13 cellular contexts compared by ENCODE assay signal in genomic region chr5:179154346-179154990, GRCh38.
"Had no signal": no experiment of that assay in that cellular context is flagged by ENCODE, and none has a peak within 500 bp of the region (broad histone marks: within the 10 kb centered on the region; RNA-seq: fewer than 3 reads in every experiment).

No MANE protein-coding gene starts in this region.

- ATAC-seq: esophagus mucosa, SK-N-SH treated with all-trans-retinoic acid at 6 μM for 48 hours had no signal

- H3K4me3 ChIP-seq: dorsolateral prefrontal cortex, thoracic aorta had no signal

- H3K27me3 ChIP-seq: dorsolateral prefrontal cortex had no signal

- H3K36me3 Mint-ChIP-seq: activated naive CD8-positive, alpha-beta T cell treated with anti-CD3 and anti-CD28 coated beads, Interleukin-2, amount 10 ng/mL, durations not matched to agents 7 days and 5 days; immature natural killer cell; naive B cell had no signal

- H3K9me3 Mint-ChIP-seq: activated naive CD8-positive, alpha-beta T cell treated with anti-CD3 and anti-CD28 coated beads, Interleukin-2, amount 10 ng/mL, durations not matched to agents 7 days and 5 days; activated T-cell treated with anti-CD3 and anti-CD28 coated beads, Interleukin-2, amount 50 U/mL, for 4 hours; naive B cell; stimulated activated naive CD8-positive, alpha-beta T cell treated with anti-CD3 and anti-CD28 coated beads, Interleukin-15, Interleukin-2, amounts not matched to agents 100 ng/mL and 50 ng/mL, for 24 hours had no signal

- DNase-seq: activated naive CD8-positive, alpha-beta T cell treated with anti-CD3 and anti-CD28 coated beads, Interleukin-2, amount 10 ng/mL, durations not matched to agents 7 days and 5 days; activated T-cell treated with anti-CD3 and anti-CD28 coated beads, Interleukin-2, amount 50 U/mL, for 4 hours; anterior cingulate cortex; immature natural killer cell; midbrain; naive B cell; stimulated activated CD4-positive, alpha-beta T cell treated with anti-CD3 and anti-CD28 coated beads, Interleukin-2, amount 100 ng/mL, for 24 hours; T-helper 2 cell had no signal

- H3K9me3 ChIP-seq: thoracic aorta had no signal

- H3K36me3 ChIP-seq: thoracic aorta had no signal

- H3K4me3 Mint-ChIP-seq: activated naive CD8-positive, alpha-beta T cell treated with anti-CD3 and anti-CD28 coated beads, Interleukin-2, amount 10 ng/mL, durations not matched to agents 7 days and 5 days; activated T-cell treated with anti-CD3 and anti-CD28 coated beads, Interleukin-2, amount 50 U/mL, for 4 hours; immature natural killer cell; stimulated activated naive CD8-positive, alpha-beta T cell treated with anti-CD3 and anti-CD28 coated beads, Interleukin-15, Interleukin-2, amounts not matched to agents 100 ng/mL and 50 ng/mL, for 24 hours had no signal

- H3K27ac Mint-ChIP-seq: activated naive CD8-positive, alpha-beta T cell treated with anti-CD3 and anti-CD28 coated beads, Interleukin-2, amount 10 ng/mL, durations not matched to agents 7 days and 5 days; immature natural killer cell; stimulated activated naive CD8-positive, alpha-beta T cell treated with anti-CD3 and anti-CD28 coated beads, Interleukin-15, Interleukin-2, amounts not matched to agents 100 ng/mL and 50 ng/mL, for 24 hours had no signal

- H3K27ac ChIP-seq: dorsolateral prefrontal cortex, thoracic aorta had no signal

- H3K4me1 Mint-ChIP-seq: activated naive CD8-positive, alpha-beta T cell treated with anti-CD3 and anti-CD28 coated beads, Interleukin-2, amount 10 ng/mL, durations not matched to agents 7 days and 5 days; immature natural killer cell; naive B cell had no signal
